23 cellular contexts compared by ENCODE assay signal in genomic region chr12:44532940-44533339, GRCh38.
"Had no signal": no experiment of that assay in that cellular context is flagged by ENCODE, and none has a peak within 500 bp of the region (broad histone marks: within the 10 kb centered on the region; RNA-seq: fewer than 3 reads in every experiment).

No MANE protein-coding gene starts in this region.

- H3K4me1 ChIP-seq: left ventricle myocardium inferior, right atrium auricular region, right lobe of liver, tibial nerve, vagina had no signal

- H3K4me3 Mint-ChIP-seq: immature natural killer cell; mesothelial cell of epicardium; naive B cell; natural killer cell treated with Interleukin-12 subunit alpha and Interleukin-12 subunit beta and Interleukin-15 and Interleukin-18, amount 100 ng/mL, for 72 hours; stimulated activated naive B cell treated with anti-CD40 and anti-IgM and Interleukin-4, amounts not matched to agents 10 μg/mL and 1 μg/mL and 100 μg/mL, for 72 hours; stimulated activated naive CD8-positive, alpha-beta T cell treated with anti-CD3 and anti-CD28 coated beads, Interleukin-15, amount 100 ng/mL, for 72 hours; type B pancreatic cell had no signal

- H3K9me3 ChIP-seq: left ventricle myocardium inferior, ovary, right atrium auricular region, right lobe of liver, tibial nerve, vagina had no signal

- H3K36me3 ChIP-seq: left ventricle myocardium inferior, ovary, right atrium auricular region, right lobe of liver, tibial nerve, vagina had no signal

- H3K36me3 Mint-ChIP-seq: immature natural killer cell; mesothelial cell of epicardium; naive B cell; natural killer cell treated with Interleukin-12 subunit alpha and Interleukin-12 subunit beta and Interleukin-15 and Interleukin-18, amount 100 ng/mL, for 72 hours; stimulated activated naive B cell treated with anti-CD40 and anti-IgM and Interleukin-4, amounts not matched to agents 10 μg/mL and 1 μg/mL and 100 μg/mL, for 72 hours; type B pancreatic cell had no signal

- H3K27me3 Mint-ChIP-seq: naive B cell; natural killer cell treated with Interleukin-12 subunit alpha and Interleukin-12 subunit beta and Interleukin-15 and Interleukin-18, amount 100 ng/mL, for 72 hours; progenitor cell of endocrine pancreas; stimulated activated naive B cell treated with anti-CD40 and anti-IgM and Interleukin-4, amounts not matched to agents 10 μg/mL and 1 μg/mL and 100 μg/mL, for 72 hours; stimulated activated naive CD8-positive, alpha-beta T cell treated with anti-CD3 and anti-CD28 coated beads, Interleukin-15, amount 100 ng/mL, for 72 hours; type B pancreatic cell had no signal

- ATAC-seq: left colon; natural killer cell treated with Interleukin-12 subunit alpha and Interleukin-12 subunit beta and Interleukin-15 and Interleukin-18, amount 100 ng/mL, for 72 hours; right lobe of liver; stimulated activated naive B cell treated with anti-CD40 and anti-IgM and Interleukin-4, amounts not matched to agents 10 μg/mL and 1 μg/mL and 100 μg/mL, for 72 hours; stimulated activated naive CD8-positive, alpha-beta T cell treated with anti-CD3 and anti-CD28 coated beads, Interleukin-15, amount 100 ng/mL, for 72 hours had no signal

- H3K27ac Mint-ChIP-seq: immature natural killer cell; mesothelial cell of epicardium; natural killer cell treated with Interleukin-12 subunit alpha and Interleukin-12 subunit beta and Interleukin-15 and Interleukin-18, amount 100 ng/mL, for 72 hours; progenitor cell of endocrine pancreas; stimulated activated naive B cell treated with anti-CD40 and anti-IgM and Interleukin-4, amounts not matched to agents 10 μg/mL and 1 μg/mL and 100 μg/mL, for 72 hours; type B pancreatic cell had no signal

- DNase-seq: hypothalamus; immature natural killer cell; kidney; left colon; left ventricle myocardium inferior; mesendoderm; naive B cell; ovary; right lobe of liver; stimulated activated CD4-positive, alpha-beta T cell treated with anti-CD3 and anti-CD28 coated beads, Interleukin-1b, Interleukin-23, amount 100 ng/mL, for 48 hours; stimulated activated CD4-positive, alpha-beta T cell treated with anti-CD3 and anti-CD28 coated beads, Interleukin-2, amount 100 ng/mL, for 48 hours; stimulated activated naive B cell treated with anti-CD40 and anti-IgM and Interleukin-4, amounts not matched to agents 10 μg/mL and 1 μg/mL and 100 μg/mL, for 72 hours; stimulated activated naive CD8-positive, alpha-beta T cell treated with anti-CD3 and anti-CD28 coated beads, Interleukin-15, amount 100 ng/mL, for 72 hours; substantia nigra had no signal

- H3K9me3 Mint-ChIP-seq: mesothelial cell of epicardium; naive B cell; natural killer cell treated with Interleukin-12 subunit alpha and Interleukin-12 subunit beta and Interleukin-15 and Interleukin-18, amount 100 ng/mL, for 72 hours; stimulated activated naive B cell treated with anti-CD40 and anti-IgM and Interleukin-4, amounts not matched to agents 10 μg/mL and 1 μg/mL and 100 μg/mL, for 72 hours; stimulated activated naive CD8-positive, alpha-beta T cell treated with anti-CD3 and anti-CD28 coated beads, Interleukin-15, amount 100 ng/mL, for 72 hours; type B pancreatic cell had no signal

- H3K4me1 Mint-ChIP-seq: immature natural killer cell; naive B cell; stimulated activated naive B cell treated with anti-CD40 and anti-IgM and Interleukin-4, amounts not matched to agents 10 μg/mL and 1 μg/mL and 100 μg/mL, for 72 hours had no signal

- H3K27me3 ChIP-seq: ovary, right atrium auricular region, right lobe of liver, tibial nerve, vagina had no signal

- H3K27ac ChIP-seq: left ventricle myocardium inferior, ovary, right atrium auricular region, right lobe of liver, tibial nerve, vagina had no signal

- H3K4me3 ChIP-seq: left ventricle myocardium inferior, lung, ovary, right atrium auricular region, right lobe of liver, smooth muscle cell, tibial nerve, vagina had no signal
